Comparison of ENCODE assay signal across 8 cellular contexts in the genomic region with DNA sequence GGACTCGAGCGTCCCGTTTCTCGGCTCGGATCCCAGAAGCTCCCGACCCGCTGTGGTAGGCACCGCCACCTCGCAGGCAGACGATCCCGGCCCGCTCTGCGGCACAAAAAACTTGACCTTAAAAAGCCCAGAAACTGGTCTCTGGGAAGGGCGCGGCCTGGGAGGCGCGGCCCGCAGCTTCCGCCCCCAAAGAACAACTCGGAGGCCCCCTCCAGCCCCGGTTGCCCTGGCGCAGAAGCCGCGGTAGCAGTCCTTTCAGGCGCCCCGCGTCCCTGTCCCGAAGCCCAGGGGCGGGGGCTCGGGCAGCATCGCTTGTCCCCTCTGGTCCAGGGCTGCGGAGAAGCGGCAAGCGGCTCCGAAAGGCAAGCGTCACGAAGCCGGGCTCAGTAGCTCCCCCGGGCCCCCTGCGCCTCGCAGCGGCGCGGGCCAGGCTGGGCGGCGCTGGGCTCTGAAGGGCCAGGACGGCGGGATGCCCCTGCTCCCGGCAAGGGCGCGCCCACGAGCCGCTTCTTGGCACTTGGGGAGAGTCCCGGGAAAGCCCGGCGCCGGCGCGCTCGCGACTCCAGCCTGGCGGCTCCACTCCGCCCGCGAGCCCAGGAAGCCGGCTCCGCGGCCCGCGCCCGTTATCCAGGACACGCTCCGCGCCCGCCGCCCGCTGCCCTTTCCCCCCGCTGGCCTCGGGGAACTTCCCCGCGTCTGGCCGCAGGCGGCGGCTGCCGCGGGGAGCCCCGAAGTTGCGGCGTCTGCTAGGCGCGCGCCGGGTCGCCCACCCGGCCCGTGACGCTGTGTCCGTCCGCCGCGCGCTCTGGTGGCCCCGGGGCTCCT. TPM values are rescaled to one million over a fixed set of nuclear protein-coding genes. Genes with fewer than 3 reads are reported as not detected.
DNase-seq lines count a peak whose midpoint lies in the region; ATAC-seq, FAIRE-seq and TF ChIP-seq lines count a peak whose summit lies in the region.

A gene with protein sequence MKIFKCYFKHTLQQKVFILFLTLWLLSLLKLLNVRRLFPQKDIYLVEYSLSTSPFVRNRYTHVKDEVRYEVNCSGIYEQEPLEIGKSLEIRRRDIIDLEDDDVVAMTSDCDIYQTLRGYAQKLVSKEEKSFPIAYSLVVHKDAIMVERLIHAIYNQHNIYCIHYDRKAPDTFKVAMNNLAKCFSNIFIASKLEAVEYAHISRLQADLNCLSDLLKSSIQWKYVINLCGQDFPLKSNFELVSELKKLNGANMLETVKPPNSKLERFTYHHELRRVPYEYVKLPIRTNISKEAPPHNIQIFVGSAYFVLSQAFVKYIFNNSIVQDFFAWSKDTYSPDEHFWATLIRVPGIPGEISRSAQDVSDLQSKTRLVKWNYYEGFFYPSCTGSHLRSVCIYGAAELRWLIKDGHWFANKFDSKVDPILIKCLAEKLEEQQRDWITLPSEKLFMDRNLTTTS (minus strand): TSS at position 98 of the 825 bp plus-strand sequence. CDS start 22,521 bp downstream, outside the sequence.

- TF ChIP-seq CTCF in foreskin fibroblast (IDR thresholded peaks at IDR 0.05; ENCODE audit: low read depth, low read length) (no peak), neural crest cell (conservative IDR thresholded peaks at IDR 0.05) (no peak), vagina (IDR thresholded peaks at IDR 0.05) (no peak)

- ATAC-seq in activated T-helper 17 cell treated with anti-CD3 and anti-CD28 coated beads, Interleukin-2, amount 50 U/mL, for 72 hours (replicated peaks), result peak; percentile 43

- H3K4me3 Mint-ChIP-seq in activated T-helper 17 cell treated with anti-CD3 and anti-CD28 coated beads, Interleukin-2, amount 50 U/mL, for 72 hours, result peak within 1 kb of the TSS; percentile 85
- peak within 1 kb of the TSS; percentile 88 for H3K4me3 Mint-ChIP-seq in neural crest cell

- FAIRE-seq in GM12891 (lab: Jason Lieb, UNC), result no peak

- peak within 1 kb of the TSS; percentile 97 for H3K27ac ChIP-seq in vagina

- H3K27ac Mint-ChIP-seq in activated T-helper 17 cell treated with anti-CD3 and anti-CD28 coated beads, Interleukin-2, amount 50 U/mL, for 72 hours, result peak within 1 kb of the TSS; percentile 53
- H3K27ac Mint-ChIP-seq in neural crest cell (ENCODE audit: unreplicated experiment), result no peak within 1 kb of the TSS

- H3K36me3 ChIP-seq in MG63 (no peaks in the 10 kb centered on the region), vagina (no peaks in the 10 kb centered on the region)

- H3K27me3 ChIP-seq in MG63, result no peaks in the 10 kb centered on the region; the same call in 1 of the 2 replicates
- H3K27me3 ChIP-seq in vagina, result no peaks in the 10 kb centered on the region

- H3K4me1 ChIP-seq in vagina, result peaks cover 48% of the 10 kb centered on the region

- H3K9me3 ChIP-seq in MG63 (no peaks in the 10 kb centered on the region), vagina (no peaks in the 10 kb centered on the region)

- H3K36me3 Mint-ChIP-seq in activated T-helper 17 cell treated with anti-CD3 and anti-CD28 coated beads, Interleukin-2, amount 50 U/mL, for 72 hours (ENCODE audit: low read depth), result peaks cover 8% of the 10 kb centered on the region
- H3K36me3 Mint-ChIP-seq in neural crest cell (ENCODE audit: low read depth), result no peaks in the 10 kb centered on the region

- H3K9me3 Mint-ChIP-seq in activated T-helper 17 cell treated with anti-CD3 and anti-CD28 coated beads, Interleukin-2, amount 50 U/mL, for 72 hours, result no peaks in the 10 kb centered on the region
- no peaks in the 10 kb centered on the region for H3K9me3 Mint-ChIP-seq in neural crest cell

- peak within 1 kb of the TSS; percentile 69 for H3K4me3 ChIP-seq in MG63
- H3K4me3 ChIP-seq in foreskin fibroblast (ENCODE audit: low read depth in 1 of 2, low read length in 2 of 2), result peak within 1 kb of the TSS; percentile 71 to 79
- H3K4me3 ChIP-seq in vagina, result peak within 1 kb of the TSS; percentile 84 to 90

- H3K4me1 Mint-ChIP-seq in activated T-helper 17 cell treated with anti-CD3 and anti-CD28 coated beads, Interleukin-2, amount 50 U/mL, for 72 hours, result peaks cover 33% of the 10 kb centered on the region
- H3K4me1 Mint-ChIP-seq in neural crest cell, result peaks cover 32% of the 10 kb centered on the region

- no peaks in the 10 kb centered on the region for H3K27me3 Mint-ChIP-seq in activated T-helper 17 cell treated with anti-CD3 and anti-CD28 coated beads, Interleukin-2, amount 50 U/mL, for 72 hours
- peaks cover 45% of the 10 kb centered on the region for H3K27me3 Mint-ChIP-seq in neural crest cell (ENCODE audit: low read depth)

- DNase-seq in GM12891 (ENCODE audit: insufficient read length, low spot score), result peak; percentile 25
- DNase-seq in MG63, result peak; percentile 66
- DNase-seq in foreskin fibroblast, result peak; percentile 52 to 78
- peak; percentile 48 for DNase-seq in neural crest cell (ENCODE audit: low read depth, low spot score)
- DNase-seq in vagina (ENCODE audit: extremely low spot score in 2 of 2), result no peak
- DNase-seq in DMS114 treated with DMSO at 0.1 percent for 48 hours (lab: John Stamatoyannopoulos, UW; ENCODE audit: unreplicated experiment), result no peak
- DNase-seq in AML-193 (lab: John Stamatoyannopoulos, UW), result no peak

- intact Hi-C loops in vagina (cut with DNase I), result no loop called here

- TF ChIP-seq POLR2A in GM12891 (IDR thresholded peaks at IDR 0.05; ENCODE audit: low read depth, low read length), result no peak
- no peak for TF ChIP-seq POLR2A in vagina (IDR thresholded peaks at IDR 0.05)

TF ChIP-seq in GM12891, 5 proteins besides CTCF, POLR2A, EP300 and RAD21:
- TF ChIP-seq POU2F2 (IDR thresholded peaks at IDR 0.05; ENCODE audit: low read depth, low read length) (no peak), POLR2AphosphoS5 (IDR thresholded peaks at IDR 0.05; ENCODE audit: low read depth, low read length) (no peak), SPI1 (IDR thresholded peaks at IDR 0.05; ENCODE audit: low read depth, low read length) (no peak), PAX5 (IDR thresholded peaks at IDR 0.05; ENCODE audit: insufficient read depth, low read length, severe bottlenecking) (no peak), TAF1 (IDR thresholded peaks at IDR 0.05; ENCODE audit: low read depth, low read length) (no peak)

RNA-seq across cellular contexts. Expression of the gene that starts here (rescaled TPM):
- 0.10 TPM for polyA plus RNA-seq in GM12891 (2012; ENCODE audit: low read depth, missing spikeins)
- total RNA-seq in MG63 (2014; rRNA removed; shearing (Covaris generic); ENCODE audit: low replicate concordance), result 0.02 TPM in 1 of 2 replicates, not detected in the other
- total RNA-seq in activated T-helper 17 cell treated with anti-CD3 and anti-CD28 coated beads, Interleukin-2, amount 50 U/mL, for 72 hours, result 1 to 10 TPM in 1 of 2 donors, under 1 TPM in 1; 0.91 to 3.9 TPM
- total RNA-seq in neural crest cell, result 0.39 and 0.56 TPM in 2 replicates
- 2.5 TPM for total RNA-seq in vagina

Comparison
In these comparisons a context has a peak if more than half of its experiments do, and no peak if none do; other contexts are left out.
1. Peak in DNase-seq and H3K4me3 ChIP-seq in MG63; RNA of the gene not detected or under 1 TPM.
2. Peak in DNase-seq in neural crest cell; RNA of the gene not detected or under 1 TPM.
3. DNase-seq: peak in GM12891 (single experiment) and foreskin fibroblast (2 of 2); none in vagina (0 of 2), DMS114 treated with DMSO at 0.1 percent for 48 hours (single experiment) and AML-193 (0 of 2).
4. Peak in every context shown above with its lines, with median percentiles within 50 percentile points of each other: H3K4me3 ChIP-seq.